Comparison of ENCODE assay signal across 11 cellular contexts in the genomic region with DNA sequence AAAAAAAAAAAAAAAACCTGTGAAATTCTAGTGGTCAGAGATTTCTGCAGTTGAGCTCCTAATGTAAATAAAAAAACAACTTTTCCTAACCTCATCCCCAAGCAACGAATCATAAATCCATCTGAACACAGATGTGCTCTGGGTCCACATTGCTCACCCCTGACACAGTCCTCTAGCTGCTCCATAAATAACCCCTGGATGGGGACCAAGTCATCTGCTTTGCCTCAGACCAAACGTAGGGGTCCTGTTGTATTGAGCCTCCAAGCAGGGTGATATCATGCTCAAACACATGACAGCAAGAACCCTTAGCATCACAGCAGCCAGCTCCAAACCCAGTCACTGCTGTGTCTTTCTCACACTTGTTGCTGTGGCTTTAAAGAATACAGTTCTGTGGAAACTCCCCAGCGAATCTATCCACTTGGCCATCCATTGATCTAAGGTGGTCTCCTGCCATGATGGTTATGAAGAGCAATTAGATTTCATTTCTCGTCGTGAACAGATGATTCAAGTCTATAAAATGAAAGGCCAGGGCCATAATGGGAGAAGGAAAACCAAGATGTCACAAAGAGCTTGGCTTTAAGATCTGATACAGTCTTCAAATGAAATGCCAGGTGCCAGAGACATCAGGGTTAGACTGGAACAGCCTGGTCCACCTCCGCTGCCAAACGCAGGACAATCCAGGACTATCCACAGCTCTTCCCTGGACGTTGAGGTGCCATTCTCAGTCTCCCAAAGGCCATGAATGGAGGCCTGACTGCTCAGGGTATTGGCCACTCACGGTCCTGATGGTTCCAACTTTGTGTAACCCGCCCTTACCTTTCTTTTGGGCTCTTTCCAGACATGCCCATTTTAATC. TPM values are rescaled to one million over a fixed set of nuclear protein-coding genes. Genes with fewer than 3 reads are reported as not detected.
DNase-seq lines count a peak whose midpoint lies in the region; ATAC-seq and TF ChIP-seq lines count a peak whose summit lies in the region.
"Had no signal": no experiment of that assay in that cellular context is flagged by ENCODE, and none has a peak within 500 bp of the region (broad histone marks: within the 10 kb centered on the region; RNA-seq: fewer than 3 reads in every experiment).

No MANE protein-coding gene starts in this region.

- H3K9me3 ChIP-seq in SK-N-SH, result no peaks in the 10 kb centered on the region

- H4K20me1 ChIP-seq in SK-N-SH (ENCODE audit: insufficient read depth), result no peaks in the 10 kb centered on the region

- DNase-seq in Caki2 (ENCODE audit: low read depth) (peak; percentile 51), SK-N-SH (peak; percentile 37), fibroblast of villous mesenchyme (ENCODE audit: low read depth) (peak; percentile 97), putamen (ENCODE audit: low spot score) (peak; percentile 37), GF-D8 (lab: John Stamatoyannopoulos, UW) (no peak)
- DNase-seq in activated effector memory CD4-positive, alpha-beta T cell treated with anti-CD3 and anti-CD28 coated beads, Interleukin-2, amount 50 U/mL, for 16 hours, result no peak
- DNase-seq in activated T-cell treated with anti-CD3 and anti-CD28 coated beads, Interleukin-2, amount 50 U/mL, for 24 hours, result no peak
- DNase-seq: GOT3, NCI-H2107 had no signal

- no peak for ATAC-seq in HG03175 (IDR thresholded peaks at IDR 0.05; ENCODE audit: unreplicated experiment)

- peaks cover 7 to 62% of the 10 kb centered on the region in 2 experiments; a peak in 3 of 4 replicates for H3K4me1 ChIP-seq in SK-N-SH (ENCODE audit: control insufficient read depth in 1 of 2, insufficient read depth in 2 of 2, low read depth in 1 of 2, low read length in 1 of 2)

- no peak overlapping the region for H3K4me3 ChIP-seq in SK-N-SH (ENCODE audit: low read depth in 2 of 2, low read length in 1 of 2)
- no peak overlapping the region for H3K4me3 ChIP-seq in fibroblast of villous mesenchyme (ENCODE audit: low read depth, low read length)
- H3K4me3 ChIP-seq: coronary artery had no signal

- no peak overlapping the region for H2AFZ ChIP-seq in SK-N-SH (ENCODE audit: low read depth)

- no peaks in the 10 kb centered on the region for H3K36me3 Mint-ChIP-seq in activated T-cell treated with anti-CD3 and anti-CD28 coated beads, Interleukin-2, amount 50 U/mL, for 24 hours (ENCODE audit: low read depth)

- no peaks in the 10 kb centered on the region for H3K36me3 ChIP-seq in SK-N-SH (replicated peaks in 1 of 2; ENCODE audit: control insufficient read depth in 1 of 2, insufficient read depth in 2 of 2, low read length in 1 of 2)

- POLR2A ChIA-PET in SK-N-SH (lab: Yijun Ruan, JAX), result interaction anchor here (2.0 kb wide), 1 partner anchor 39 kb away, joined by 5 read pairs; the partner anchor contains the start of gene TBC1D8

- no peaks in the 10 kb centered on the region for H3F3A ChIP-seq in SK-N-SH (replicated peaks; ENCODE audit: insufficient read depth)

- H3K9ac ChIP-seq in SK-N-SH, result no peak overlapping the region

- no peaks in the 10 kb centered on the region for H3K9me2 ChIP-seq in SK-N-SH

- CTCF ChIA-PET in SK-N-SH (lab: Yijun Ruan, JAX), result interaction anchor here (0.6 to 1.0 kb wide), 2 partner anchors 94 to 482 kb away, joined by 3 to 4 read pairs; no protein-coding TSS in a partner anchor

- H3K27ac ChIP-seq in SK-N-SH (ENCODE audit: low read depth in 2 of 2, low read length in 1 of 2), result peak overlapping the region in 1 of 2 experiments; percentile 97; a peak in 2 of 4 replicates
- H3K27ac ChIP-seq: coronary artery had no signal

- 57% methylated on average over 8 of the region's 10 CpGs for WGBS in SK-N-SH (ENCODE audit: low lambda C conversion rate)

- H3K79me2 ChIP-seq in SK-N-SH (ENCODE audit: insufficient read depth), result no peaks in the 10 kb centered on the region

- no peak overlapping the region for H3K27ac Mint-ChIP-seq in activated T-cell treated with anti-CD3 and anti-CD28 coated beads, Interleukin-2, amount 50 U/mL, for 24 hours

- TF ChIP-seq CTCF in SK-N-SH (IDR thresholded peaks at IDR 0.05) (no peak), fibroblast of villous mesenchyme (IDR thresholded peaks at IDR 0.05; ENCODE audit: insufficient read depth, low read depth, low read length) (no peak)

- H3K27me3 ChIP-seq in SK-N-SH (ENCODE audit: insufficient read depth), result no peaks in the 10 kb centered on the region

- no peak; the same call in 1 of the 2 replicates for TF ChIP-seq RAD21 in SK-N-SH (IDR thresholded peaks at IDR 0.05; ENCODE audit: low read length)

- no peak overlapping the region for H3K4me3 Mint-ChIP-seq in activated T-cell treated with anti-CD3 and anti-CD28 coated beads, Interleukin-2, amount 50 U/mL, for 24 hours

- peaks cover 8% of the 10 kb centered on the region for H3K4me1 Mint-ChIP-seq in activated T-cell treated with anti-CD3 and anti-CD28 coated beads, Interleukin-2, amount 50 U/mL, for 24 hours (ENCODE audit: low read depth)

- peak; percentile 30 to 70; a peak in 3 of 4 replicates for TF ChIP-seq EP300 in SK-N-SH (IDR thresholded peaks at IDR 0.05; ENCODE audit: borderline replicate concordance in 1 of 2, low read depth in 1 of 2, low read length in 1 of 2)

- in situ Hi-C loops in Caki2 (cut with HindIII; ENCODE audit: low pct_unique_long_range_greater_than_20kb, low sequenced_read_pairs), result no loop called here

- no peak overlapping the region for H3K4me2 ChIP-seq in SK-N-SH

- H3K27me3 Mint-ChIP-seq in activated T-cell treated with anti-CD3 and anti-CD28 coated beads, Interleukin-2, amount 50 U/mL, for 24 hours, result no peaks in the 10 kb centered on the region

- no peaks in the 10 kb centered on the region for H3K9me3 Mint-ChIP-seq in activated T-cell treated with anti-CD3 and anti-CD28 coated beads, Interleukin-2, amount 50 U/mL, for 24 hours

TF ChIP-seq in SK-N-SH, 30 proteins besides CTCF, POLR2A, EP300 and RAD21:
- TF ChIP-seq NFIC (IDR thresholded peaks at IDR 0.05; ENCODE audit: borderline replicate concordance), result peak; percentile 48; the same call in 1 of the 2 replicates
- peak; percentile 73 for TF ChIP-seq PBX3 (IDR thresholded peaks at IDR 0.05)
- TF ChIP-seq RCOR1 (IDR thresholded peaks at IDR 0.05; ENCODE audit: low read length), result no peak
- peak; percentile 79 for TF ChIP-seq TCF12 (IDR thresholded peaks at IDR 0.05)
- TF ChIP-seq RFX5 (IDR thresholded peaks at IDR 0.05; ENCODE audit: low read length), result no peak
- peak; percentile 37; the same call in 1 of the 2 replicates for TF ChIP-seq MEF2A (IDR thresholded peaks at IDR 0.05; ENCODE audit: borderline replicate concordance, low read depth)

RNA-seq across cellular contexts. Expression of gene TBC1D8, which starts 39.0 kb away (rescaled TPM):
- 37.2 and 49.8 TPM in 2 replicates for total RNA-seq in Caki2 (2014; rRNA removed; shearing (Covaris generic); ENCODE audit: low replicate concordance)
- 5.3 and 7.0 TPM in 2 replicates for polyA plus RNA-seq in SK-N-SH (2012; rRNA removed)
- polyA plus RNA-seq in SK-N-SH (2012; cell fraction: cytosol; rRNA removed), result 1.9 and 2.9 TPM in 2 replicates
- polyA plus RNA-seq in SK-N-SH (2012; cell fraction: nucleus; rRNA removed), result 18.3 and 25.3 TPM in 2 replicates
- total RNA-seq in fibroblast of villous mesenchyme, result 10.6 and 13.4 TPM in 2 replicates

Comparison
In these comparisons a context has a peak if more than half of its experiments do, and no peak if none do; other contexts are left out.
1. DNase-seq: peak in Caki2 (single experiment), SK-N-SH (single experiment), fibroblast of villous mesenchyme (single experiment) and putamen (single experiment); none in activated effector memory CD4-positive, alpha-beta T cell treated with anti-CD3 and anti-CD28 coated beads, Interleukin-2, amount 50 U/mL, for 16 hours (single experiment), GF-D8 (single experiment) and activated T-cell treated with anti-CD3 and anti-CD28 coated beads, Interleukin-2, amount 50 U/mL, for 24 hours (single experiment).